In genomic region chr4:111985386-111985890, GRCh38 we compare ENCODE assay signal across 19 cellular contexts.
"Had no signal": no experiment of that assay in that cellular context is flagged by ENCODE, and none has a peak within 500 bp of the region (broad histone marks: within the 10 kb centered on the region; RNA-seq: fewer than 3 reads in every experiment).

No MANE protein-coding gene starts in this region.

- H3K36me3 Mint-ChIP-seq: immature natural killer cell; natural killer cell; stimulated activated naive B cell treated with anti-CD40 and anti-IgM and Interleukin-4, amounts not matched to agents 10 μg/mL and 1 μg/mL and 100 μg/mL, for 72 hours had no signal

- H3K4me1 ChIP-seq: esophagus muscularis mucosa, gastrocnemius medialis, left ventricle myocardium inferior, spleen had no signal

- H3K27ac ChIP-seq: epithelial cell of prostate, esophagus muscularis mucosa, gastrocnemius medialis, left ventricle myocardium inferior, spleen, thoracic aorta, transverse colon had no signal

- H3K27ac Mint-ChIP-seq: immature natural killer cell; natural killer cell; stimulated activated naive B cell treated with anti-CD40 and anti-IgM and Interleukin-4, amounts not matched to agents 10 μg/mL and 1 μg/mL and 100 μg/mL, for 72 hours; stimulated activated naive CD8-positive, alpha-beta T cell treated with anti-CD3 and anti-CD28 coated beads, Interleukin-15, amount 100 ng/mL, for 72 hours had no signal

- H3K9me3 Mint-ChIP-seq: central memory CD8-positive, alpha-beta T cell; natural killer cell; stimulated activated naive B cell treated with anti-CD40 and anti-IgM and Interleukin-4, amounts not matched to agents 10 μg/mL and 1 μg/mL and 100 μg/mL, for 72 hours; stimulated activated naive CD8-positive, alpha-beta T cell treated with anti-CD3 and anti-CD28 coated beads, Interleukin-15, amount 100 ng/mL, for 72 hours had no signal

- H3K4me3 ChIP-seq: esophagus muscularis mucosa, gastrocnemius medialis, left ventricle myocardium inferior, lung, spleen, thoracic aorta, transverse colon had no signal

- H3K9me3 ChIP-seq: esophagus muscularis mucosa, gastrocnemius medialis, left ventricle myocardium inferior, spleen, thoracic aorta, transverse colon had no signal

- H3K36me3 ChIP-seq: esophagus muscularis mucosa, gastrocnemius medialis, left ventricle myocardium inferior, spleen, thoracic aorta, transverse colon had no signal

- DNase-seq: effector memory CD4-positive, alpha-beta T cell; gastrocnemius medialis; immature natural killer cell; left ventricle myocardium inferior; natural killer cell; posterior cingulate gyrus; spleen; stimulated activated CD4-positive, alpha-beta T cell treated with anti-CD3 and anti-CD28 coated beads, Interleukin-2, amount 100 ng/mL, for 24 hours; stimulated activated CD4-positive, alpha-beta T cell treated with anti-CD3 and anti-CD28 coated beads, Interleukin-4, amount 100 ng/mL, for 4 hours; stimulated activated naive B cell treated with anti-CD40 and anti-IgM and Interleukin-4, amounts not matched to agents 10 μg/mL and 1 μg/mL and 100 μg/mL, for 72 hours; stimulated activated naive CD8-positive, alpha-beta T cell treated with anti-CD3 and anti-CD28 coated beads, Interleukin-15, amount 100 ng/mL, for 72 hours; transverse colon had no signal

- H3K4me3 Mint-ChIP-seq: central memory CD8-positive, alpha-beta T cell; immature natural killer cell; natural killer cell; stimulated activated naive B cell treated with anti-CD40 and anti-IgM and Interleukin-4, amounts not matched to agents 10 μg/mL and 1 μg/mL and 100 μg/mL, for 72 hours; stimulated activated naive CD8-positive, alpha-beta T cell treated with anti-CD3 and anti-CD28 coated beads, Interleukin-15, amount 100 ng/mL, for 72 hours had no signal

- ATAC-seq: gastrocnemius medialis; natural killer cell; sciatic nerve; stimulated activated naive B cell treated with anti-CD40 and anti-IgM and Interleukin-4, amounts not matched to agents 10 μg/mL and 1 μg/mL and 100 μg/mL, for 72 hours; stimulated activated naive CD8-positive, alpha-beta T cell treated with anti-CD3 and anti-CD28 coated beads, Interleukin-15, amount 100 ng/mL, for 72 hours had no signal

- H3K4me1 Mint-ChIP-seq: central memory CD8-positive, alpha-beta T cell; immature natural killer cell; natural killer cell; stimulated activated naive CD8-positive, alpha-beta T cell treated with anti-CD3 and anti-CD28 coated beads, Interleukin-15, amount 100 ng/mL, for 72 hours had no signal

- FAIRE-seq: keratinocyte had no signal

- H3K27me3 ChIP-seq: esophagus muscularis mucosa, gastrocnemius medialis, transverse colon had no signal
